ENCODE assay signal across 23 cellular contexts in the genomic region with DNA sequence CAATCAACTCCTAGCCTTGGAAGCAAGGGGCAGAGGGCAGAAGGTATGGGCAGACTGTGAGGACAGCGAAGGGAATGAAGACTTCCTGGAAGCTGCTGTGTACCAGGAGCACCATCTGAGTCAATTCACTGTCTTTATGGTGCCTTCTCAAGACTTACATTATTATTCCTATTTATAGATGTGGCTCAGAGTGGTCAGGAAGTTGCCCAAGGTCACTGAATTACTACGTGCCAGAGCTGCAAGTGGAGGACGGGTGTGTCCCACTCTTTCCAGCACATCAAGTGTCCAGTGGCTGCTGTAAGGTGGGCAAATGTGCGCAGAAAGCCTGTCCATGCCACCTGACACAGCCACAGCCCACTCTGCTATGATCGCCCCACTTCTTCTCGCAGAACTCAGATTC. TPM values are rescaled to one million over a fixed set of nuclear protein-coding genes. Genes with fewer than 3 reads are reported as not detected.
"Had no signal": no experiment of that assay in that cellular context is flagged by ENCODE, and none has a peak within 500 bp of the region (broad histone marks: within the 10 kb centered on the region; RNA-seq: fewer than 3 reads in every experiment).

No MANE protein-coding gene starts in this region.

- H2AFZ ChIP-seq: neural progenitor cell had no signal

- H3K4me1 ChIP-seq: colonic mucosa, neural progenitor cell had no signal

- H3K9me3 Mint-ChIP-seq: activated CD4-positive, alpha-beta memory T cell treated with anti-CD3 and anti-CD28 coated beads for 36 hours; activated naive CD4-positive, alpha-beta T cell treated with anti-CD3 and anti-CD28 coated beads, Interleukin-2, amount 50 U/mL, for 24 hours; activated T-helper 1 cell treated with anti-CD3 and anti-CD28 coated beads, Interleukin-12 subunit alpha, Interleukin-12 subunit beta, Interleukin-2, Interleukin-4 antibody, amounts not matched to agents 30 ng/mL and 10 ng/mL and 1 ng/mL, durations not matched to agents 14 hours and 24 hours and 36 hours; naive thymus-derived CD8-positive, alpha-beta T cell; neural progenitor cell; stimulated activated naive CD8-positive, alpha-beta T cell treated with anti-CD3 and anti-CD28 coated beads, Interleukin-15, Interleukin-2, amounts not matched to agents 100 ng/mL and 50 ng/mL, for 24 hours; T-helper 1 cell treated with Interleukin-12 subunit alpha and Interleukin-12 subunit beta and Interleukin-4 antibody, amounts not matched to agents 30 μg/mL and 1 μg/mL, for 36 hours had no signal

- ATAC-seq: naive thymus-derived CD8-positive, alpha-beta T cell had no signal

- H3K9ac ChIP-seq: neural progenitor cell had no signal

- H3K9me3 ChIP-seq: colonic mucosa, esophagus muscularis mucosa, thyroid gland had no signal

- H3K4me2 ChIP-seq: neural progenitor cell had no signal

- DNase-seq: activated CD4-positive, alpha-beta memory T cell treated with anti-CD3 and anti-CD28 coated beads for 36 hours; activated CD4-positive, alpha-beta T cell treated with anti-CD3 and anti-CD28 coated beads for 4 hours; activated CD4-positive, CD25-positive, alpha-beta regulatory T cell; activated gamma-delta T cell treated with Interleukin-2 at 50 U/mL for 16 hours; activated T-cell treated with anti-CD3 and anti-CD28 coated beads for 4 hours; colonic mucosa; kidney; stimulated activated CD4-positive, alpha-beta T cell treated with anti-CD3 and anti-CD28 coated beads, Interleukin-1b, Interleukin-23, amount 100 ng/mL, for 48 hours; substantia nigra; T1000; thyroid gland had no signal

- H3K4me1 Mint-ChIP-seq: activated naive CD4-positive, alpha-beta T cell treated with anti-CD3 and anti-CD28 coated beads, Interleukin-2, amount 50 U/mL, for 24 hours; naive thymus-derived CD8-positive, alpha-beta T cell had no signal

- H3K36me3 Mint-ChIP-seq: activated CD4-positive, alpha-beta memory T cell treated with anti-CD3 and anti-CD28 coated beads for 36 hours; activated naive CD4-positive, alpha-beta T cell treated with anti-CD3 and anti-CD28 coated beads, Interleukin-2, amount 50 U/mL, for 24 hours; naive thymus-derived CD8-positive, alpha-beta T cell; neural progenitor cell had no signal

- H3K36me3 ChIP-seq: colonic mucosa, esophagus muscularis mucosa, neural progenitor cell, thyroid gland had no signal

- H3K27ac ChIP-seq: colonic mucosa, esophagus muscularis mucosa, neural progenitor cell, skin epidermis, thyroid gland had no signal

- H3K4me3 Mint-ChIP-seq: activated CD4-positive, alpha-beta memory T cell treated with anti-CD3 and anti-CD28 coated beads for 36 hours; activated naive CD4-positive, alpha-beta T cell treated with anti-CD3 and anti-CD28 coated beads, Interleukin-2, amount 50 U/mL, for 24 hours; activated T-helper 1 cell treated with anti-CD3 and anti-CD28 coated beads, Interleukin-12 subunit alpha, Interleukin-12 subunit beta, Interleukin-2, Interleukin-4 antibody, amounts not matched to agents 30 ng/mL and 10 ng/mL and 1 ng/mL, durations not matched to agents 14 hours and 24 hours and 36 hours; naive thymus-derived CD8-positive, alpha-beta T cell; neural progenitor cell; stimulated activated naive CD8-positive, alpha-beta T cell treated with anti-CD3 and anti-CD28 coated beads, Interleukin-15, Interleukin-2, amounts not matched to agents 100 ng/mL and 50 ng/mL, for 24 hours; T-helper 1 cell treated with Interleukin-12 subunit alpha and Interleukin-12 subunit beta and Interleukin-4 antibody, amounts not matched to agents 30 μg/mL and 1 μg/mL, for 36 hours had no signal

- H3K4me3 ChIP-seq: colonic mucosa, esophagus muscularis mucosa, neural progenitor cell, skin epidermis, thyroid gland had no signal

- H3K27ac Mint-ChIP-seq: activated CD4-positive, alpha-beta memory T cell treated with anti-CD3 and anti-CD28 coated beads for 36 hours; activated naive CD4-positive, alpha-beta T cell treated with anti-CD3 and anti-CD28 coated beads, Interleukin-2, amount 50 U/mL, for 24 hours; activated T-helper 1 cell treated with anti-CD3 and anti-CD28 coated beads, Interleukin-12 subunit alpha, Interleukin-12 subunit beta, Interleukin-2, Interleukin-4 antibody, amounts not matched to agents 30 ng/mL and 10 ng/mL and 1 ng/mL, durations not matched to agents 14 hours and 24 hours and 36 hours; naive thymus-derived CD8-positive, alpha-beta T cell; neural progenitor cell; stimulated activated naive CD8-positive, alpha-beta T cell treated with anti-CD3 and anti-CD28 coated beads, Interleukin-15, Interleukin-2, amounts not matched to agents 100 ng/mL and 50 ng/mL, for 24 hours; T-helper 1 cell treated with Interleukin-12 subunit alpha and Interleukin-12 subunit beta and Interleukin-4 antibody, amounts not matched to agents 30 μg/mL and 1 μg/mL, for 36 hours had no signal

- H3K27me3 ChIP-seq: colonic mucosa, esophagus muscularis mucosa, neural progenitor cell, thyroid gland had no signal

- H3K27me3 Mint-ChIP-seq: activated naive CD4-positive, alpha-beta T cell treated with anti-CD3 and anti-CD28 coated beads, Interleukin-2, amount 50 U/mL, for 24 hours; stimulated activated naive CD8-positive, alpha-beta T cell treated with anti-CD3 and anti-CD28 coated beads, Interleukin-15, Interleukin-2, amounts not matched to agents 100 ng/mL and 50 ng/mL, for 24 hours had no signal

RNA-seq across cellular contexts. Expression of a gene that starts 32.0 kb away (rescaled TPM):
- total RNA-seq: activated CD4-positive, alpha-beta memory T cell treated with anti-CD3 and anti-CD28 coated beads for 36 hours; activated T-helper 1 cell treated with anti-CD3 and anti-CD28 coated beads, Interleukin-12 subunit alpha, Interleukin-12 subunit beta, Interleukin-2, Interleukin-4 antibody, amounts not matched to agents 30 ng/mL and 10 ng/mL and 1 ng/mL, durations not matched to agents 14 hours and 24 hours and 36 hours; frontal cortex; kidney; lung microvascular endothelial cell; naive thymus-derived CD8-positive, alpha-beta T cell; osteoblast; posterior vena cava; thyroid gland had no signal
- polyA plus RNA-seq: naive thymus-derived CD8-positive, alpha-beta T cell had no signal
